24 cellular contexts compared by ENCODE assay signal in genomic region chr1:36382231-36382630, GRCh38. TPM values are rescaled to one million over a fixed set of nuclear protein-coding genes. Genes with fewer than 3 reads are reported as not detected.
DNase-seq lines count a peak whose midpoint lies in the region; ATAC-seq and TF ChIP-seq lines count a peak whose summit lies in the region.
"Had no signal": no experiment of that assay in that cellular context is flagged by ENCODE, and none has a peak within 500 bp of the region (broad histone marks: within the 10 kb centered on the region; RNA-seq: fewer than 3 reads in every experiment).

No MANE protein-coding gene starts in this region.

- in situ Hi-C loops in mammary epithelial cell (cut with MboI; ENCODE audit: low sequenced_read_pairs in 2 of 2): no loop called here

- CTCF ChIA-PET in mammary epithelial cell (lab: Charles Lee; ENCODE audit: low non-redundant PET): no interaction called here

- H2AFZ ChIP-seq in Karpas-422 (ENCODE audit: low read length): no peak overlapping the region
- no peak overlapping the region for H2AFZ ChIP-seq in mammary epithelial cell (ENCODE audit: low read depth, low read length)
- H2AFZ ChIP-seq: hepatocyte had no signal

- H3K9ac ChIP-seq in Karpas-422 (ENCODE audit: low read length) (no peak overlapping the region), mammary epithelial cell (ENCODE audit: insufficient read depth, low read length) (no peak overlapping the region)

- intact Hi-C loops in left ventricle myocardium inferior (cut with micrococcal nuclease): no loop called here
- intact Hi-C loops in cardiac septum (cut with DNase I): no loop called here
- intact Hi-C loops in body of pancreas (cut with DNase I): no loop called here
- intact Hi-C loops in psoas muscle (cut with DNase I): loop anchor here in 1 of 2 donors (10.0 kb wide), 1 partner anchor 227 kb away; the partner anchor contains the start of gene MAP7D1
- intact Hi-C loops in mammary epithelial cell (cut with micrococcal nuclease): no loop called here

- H3K27ac ChIP-seq in left ventricle myocardium inferior (replicated peaks) (peak overlapping the region; percentile 61), body of pancreas (peak overlapping the region; percentile 48 to 100 (median 99)), psoas muscle (peak overlapping the region; percentile 92), Karpas-422 (ENCODE audit: low read length) (no peak overlapping the region), mammary epithelial cell (ENCODE audit: insufficient read depth, low read depth, low read length) (no peak overlapping the region)
- H3K27ac ChIP-seq: foreskin keratinocyte, hepatocyte, SK-N-MC had no signal

- DNase-seq in left ventricle myocardium inferior (no peak), cardiac septum (ENCODE audit: low spot score) (no peak), body of pancreas (no peak), psoas muscle (no peak), Karpas-422 (no peak), mammary epithelial cell (no peak), SKM-1 treated with dmso at 0.1 percent for 144 hours (lab: John Stamatoyannopoulos, UW; ENCODE audit: unreplicated experiment) (no peak), NOMO-1 treated with dmso at 0.1 percent for 144 hours (lab: John Stamatoyannopoulos, UW; ENCODE audit: unreplicated experiment) (no peak)
- DNase-seq: activated CD4-positive, alpha-beta memory T cell treated with anti-CD3 and anti-CD28 coated beads for 36 hours; activated naive CD4-positive, alpha-beta T cell; effector CD8-positive, alpha-beta T cell; erythroblast; foreskin keratinocyte; HCEC 1CT; mucosa of descending colon; NCI-H1694 treated with DMSO at 0.1 percent for 48 hours; NCI-H526; RPMI8226; stimulated activated CD4-positive, alpha-beta T cell treated with anti-CD3 and anti-CD28 coated beads, Interleukin-4, amount 100 ng/mL, for 24 hours; T1000 had no signal

- H3K79me2 ChIP-seq in Karpas-422 (ENCODE audit: low read length) (peaks cover 81% of the 10 kb centered on the region), mammary epithelial cell (ENCODE audit: insufficient read depth, low read length) (peaks cover 79% of the 10 kb centered on the region)

- H3K4me3 ChIP-seq in left ventricle myocardium inferior (no peak overlapping the region), body of pancreas (no peak overlapping the region), psoas muscle (no peak overlapping the region), Karpas-422 (ENCODE audit: low read length) (no peak overlapping the region), mammary epithelial cell (replicated peaks in 1 of 3; ENCODE audit: insufficient read depth in 1 of 3, low read depth in 2 of 3, low read length in 3 of 3) (no peak overlapping the region)
- H3K4me3 ChIP-seq: hepatocyte, K562, mucosa of descending colon, SK-N-MC had no signal

- H3K27me3 ChIP-seq in left ventricle myocardium inferior (ENCODE audit: low read depth) (no peaks in the 10 kb centered on the region), body of pancreas (no peaks in the 10 kb centered on the region), psoas muscle (ENCODE audit: insufficient read depth in 3 of 3, low read length in 2 of 3) (no peaks in the 10 kb centered on the region), Karpas-422 (ENCODE audit: low read length) (no peaks in the 10 kb centered on the region), mammary epithelial cell (ENCODE audit: insufficient read depth, low read length) (no peaks in the 10 kb centered on the region)
- H3K27me3 ChIP-seq: foreskin keratinocyte, hepatocyte had no signal

- BruUV-seq in mammary epithelial cell (replicated peaks; lab: Mats Ljungman, UMichigan): no TSS peak

- H3K4me1 ChIP-seq in left ventricle myocardium inferior: peaks cover 93% of the 10 kb centered on the region
- peaks cover 83% of the 10 kb centered on the region for H3K4me1 ChIP-seq in body of pancreas
- peaks cover 69% of the 10 kb centered on the region for H3K4me1 ChIP-seq in psoas muscle
- H3K4me1 ChIP-seq in Karpas-422 (ENCODE audit: low read length): peaks cover 30% of the 10 kb centered on the region
- peaks cover 22% of the 10 kb centered on the region for H3K4me1 ChIP-seq in mammary epithelial cell (ENCODE audit: insufficient read depth, low read length)

- TF ChIP-seq CTCF in left ventricle myocardium inferior (IDR thresholded peaks at IDR 0.05; ENCODE audit: borderline replicate concordance) (no peak), body of pancreas (IDR thresholded peaks at IDR 0.05) (no peak), psoas muscle (IDR thresholded peaks at IDR 0.05) (no peak), mammary epithelial cell (conservative IDR thresholded peaks at IDR 0.05 in 1 of 2, IDR thresholded peaks at IDR 0.05 in 1 of 2; ENCODE audit: extremely low read depth in 1 of 2, insufficient read depth in 1 of 2, low read depth in 1 of 2, low read length in 2 of 2) (no peak)

- ATAC-seq in body of pancreas (no peak), psoas muscle (no peak)
- ATAC-seq: foreskin keratinocyte, K562, mucosa of descending colon, WTC11 had no signal

- 80 to 85% methylated on average over 9 of the region's 9 CpGs for WGBS in body of pancreas, 2 donors
- WGBS in psoas muscle, 3 donors: 77 to 92% (median 80%) methylated on average over 9 of the region's 9 CpGs
- 98% methylated on average over 8 of the region's 9 CpGs for WGBS in mammary epithelial cell (ENCODE audit: low coverage, missing lambda C conversion rate)

- H3K9me3 ChIP-seq in left ventricle myocardium inferior (replicated peaks) (no peaks in the 10 kb centered on the region), body of pancreas (no peaks in the 10 kb centered on the region), psoas muscle (no peaks in the 10 kb centered on the region), Karpas-422 (ENCODE audit: low read length) (no peaks in the 10 kb centered on the region), mammary epithelial cell (replicated peaks; ENCODE audit: insufficient read depth, low read length) (no peaks in the 10 kb centered on the region)
- H3K9me3 ChIP-seq: mucosa of descending colon had no signal

- no peaks in the 10 kb centered on the region for H3K9me2 ChIP-seq in Karpas-422 (replicated peaks; ENCODE audit: insufficient read depth, low read length)

- TF ChIP-seq POLR2A in body of pancreas (IDR thresholded peaks at IDR 0.05): no peak

- H3K36me3 ChIP-seq in left ventricle myocardium inferior (no peaks in the 10 kb centered on the region), body of pancreas (replicated peaks in 1 of 2; ENCODE audit: insufficient read depth in 1 of 2, low read depth in 2 of 2) (no peaks in the 10 kb centered on the region), psoas muscle (ENCODE audit: insufficient read depth in 1 of 2, low read depth in 1 of 2) (peaks cover 0 to 26% of the 10 kb centered on the region in 2 donors), Karpas-422 (ENCODE audit: insufficient read depth, low read length) (no peaks in the 10 kb centered on the region), mammary epithelial cell (ENCODE audit: insufficient read depth, low read length) (peaks cover 4% of the 10 kb centered on the region)

- dilution Hi-C loops in mammary epithelial cell (cut with HindIII; ENCODE audit: low sequenced_read_pairs): no loop called here

- H3K4me2 ChIP-seq in Karpas-422 (ENCODE audit: low read depth, low read length, poor library complexity, severe bottlenecking) (no peak overlapping the region), mammary epithelial cell (ENCODE audit: insufficient read depth, low read depth, low read length) (no peak overlapping the region)
- H3K4me2 ChIP-seq: hepatocyte had no signal

- H4K20me1 ChIP-seq in Karpas-422 (ENCODE audit: insufficient read depth, low read depth, low read length) (peaks cover 3% of the 10 kb centered on the region; the same call in 1 of the 2 replicates), mammary epithelial cell (ENCODE audit: insufficient read depth, low read length) (no peaks in the 10 kb centered on the region)

RNA-seq across cellular contexts. Expression of gene STK40, which starts 3.5 kb away (rescaled TPM):
- total RNA-seq in left ventricle myocardium inferior (69.8 TPM), cardiac septum (75.5 TPM), body of pancreas (10 to 100 TPM; 25.2 to 30.3 TPM), psoas muscle (100 to 1,000 TPM in 3 of 4 donors, 10 to 100 TPM in 1; 84.4 to 218 (median 145) TPM), mammary epithelial cell (10 to 100 TPM; 13.2 to 21.3 TPM)
- polyA plus RNA-seq in psoas muscle (100 to 1,000 TPM in 2 of 3 donors, 10 to 100 TPM in 1; 93.0 to 312 (median 182) TPM), mammary epithelial cell (10.5 TPM)
- 27.0 and 44.6 TPM in 2 replicates for total RNA-seq in Karpas-422 (2014; rRNA removed; shearing (Covaris generic); ENCODE audit: low replicate concordance)
- 50.5 TPM for polyA minus RNA-seq in mammary epithelial cell

RNA-seq across cellular contexts. Expression of gene LSM10, which starts 15.5 kb away (rescaled TPM):
- total RNA-seq in left ventricle myocardium inferior (53.6 TPM), cardiac septum (52.7 TPM), body of pancreas (10 to 100 TPM; 12.2 to 21.8 TPM), psoas muscle (100 to 1,000 TPM in 1 of 4 donors, 10 to 100 TPM in 3; 80.3 to 102 (median 95.6) TPM), mammary epithelial cell (10 to 100 TPM; 10.8 to 34.9 TPM)
- polyA plus RNA-seq in psoas muscle (100 to 1,000 TPM; 134 to 246 (median 156) TPM), mammary epithelial cell (55.3 TPM)
- 19.4 and 19.5 TPM in 2 replicates for total RNA-seq in Karpas-422 (2014; rRNA removed; shearing (Covaris generic); ENCODE audit: low replicate concordance)
- polyA minus RNA-seq in mammary epithelial cell: 24.0 TPM

RNA-seq across cellular contexts. Expression of gene EVA1B, which starts 58.8 kb away (rescaled TPM):
- total RNA-seq in left ventricle myocardium inferior (10.6 TPM), cardiac septum (11.3 TPM), body of pancreas (10 to 100 TPM; 32.2 to 32.3 TPM), psoas muscle (1 to 10 TPM; 3.3 to 8.2 (median 5.6) TPM), mammary epithelial cell (1 to 10 TPM; 9.2 to 10.0 TPM)
- polyA plus RNA-seq in psoas muscle (10 to 100 TPM in 1 of 3 donors, 1 to 10 TPM in 2; 2.6 to 13.7 (median 6.9) TPM), mammary epithelial cell (1.9 TPM)
- 0.75 and 7.1 TPM in 2 replicates for total RNA-seq in Karpas-422 (2014; rRNA removed; shearing (Covaris generic); ENCODE audit: low replicate concordance)
- not detected for polyA minus RNA-seq in mammary epithelial cell

Comparison
In these comparisons a context has a peak if more than half of its experiments do, and no peak if none do; other contexts are left out.
1. H3K27ac ChIP-seq: peak in left ventricle myocardium inferior (single experiment), body of pancreas (4 of 4) and psoas muscle (single experiment); none in Karpas-422 (single experiment) and mammary epithelial cell (single experiment).